In the genomic region with DNA sequence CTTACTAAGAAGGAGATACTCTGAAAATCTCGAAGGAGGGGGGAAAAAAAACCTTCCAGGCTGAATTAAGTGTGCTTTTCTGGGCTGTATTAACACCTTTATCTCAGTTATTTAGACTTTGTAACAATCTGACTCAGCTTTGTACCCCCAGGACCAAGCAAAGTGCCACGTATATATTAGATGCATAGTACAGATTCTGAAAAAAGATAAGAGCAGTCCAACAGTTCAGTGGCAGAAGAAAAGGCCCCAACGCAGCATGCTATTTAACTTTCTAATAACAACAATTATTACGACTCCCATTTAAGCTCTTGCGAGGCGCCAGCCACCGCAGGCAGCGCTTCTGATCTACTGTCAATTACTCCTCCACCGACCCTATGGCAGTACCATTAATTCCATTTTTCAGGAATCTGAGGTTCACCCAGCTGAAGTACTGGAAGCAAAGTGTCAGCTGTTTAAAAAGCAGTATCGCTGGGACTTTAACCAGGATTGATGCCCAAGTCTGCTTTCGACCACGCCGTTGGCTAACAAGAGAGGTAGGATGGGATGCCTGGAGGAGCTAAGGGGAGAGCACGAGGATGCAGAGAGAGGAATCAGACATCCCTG, we compare ENCODE assay signal across 9 cellular contexts. TPM values are rescaled to one million over a fixed set of nuclear protein-coding genes. Genes with fewer than 3 reads are reported as not detected.
DNase-seq lines count a peak whose midpoint lies in the region; ATAC-seq and TF ChIP-seq lines count a peak whose summit lies in the region.
"Had no signal": no experiment of that assay in that cellular context is flagged by ENCODE, and none has a peak within 500 bp of the region (broad histone marks: within the 10 kb centered on the region; RNA-seq: fewer than 3 reads in every experiment).

No MANE protein-coding gene starts in this region.

- in situ Hi-C loops in astrocyte of the spinal cord (cut with HindIII; ENCODE audit: low sequenced_read_pairs), result no loop called here

- H3K4me1 ChIP-seq in CD8-positive, alpha-beta memory T cell (ENCODE audit: insufficient read depth, low read length), result peaks cover 16% of the 10 kb centered on the region
- H3K4me1 ChIP-seq in mesodermal cell (ENCODE audit: control insufficient read depth, insufficient read depth, low read length, poor library complexity, severe bottlenecking), result no peaks in the 10 kb centered on the region

- no peaks in the 10 kb centered on the region for H3K9me3 ChIP-seq in CD8-positive, alpha-beta memory T cell (ENCODE audit: low read length)
- H3K9me3 ChIP-seq in mesodermal cell (ENCODE audit: control insufficient read depth, low read length), result peaks cover 9% of the 10 kb centered on the region

- H3K36me3 ChIP-seq in CD8-positive, alpha-beta memory T cell (ENCODE audit: insufficient read depth, low read length), result no peaks in the 10 kb centered on the region
- no peaks in the 10 kb centered on the region for H3K36me3 ChIP-seq in mesodermal cell (ENCODE audit: control insufficient read depth, insufficient read depth, low read length)

- peaks cover 0 to under 1% of the 10 kb centered on the region in 2 donors for H3K27me3 Mint-ChIP-seq in CD8-positive, alpha-beta memory T cell

- peak overlapping the region; percentile 88 to 94 (median 91) for H3K4me3 Mint-ChIP-seq in CD8-positive, alpha-beta memory T cell

- peak in 1 of 5 donors; percentile 6 for DNase-seq in CD8-positive, alpha-beta memory T cell
- DNase-seq in HT-29 (ENCODE audit: low spot score) (peak; percentile 12), astrocyte of the spinal cord (ENCODE audit: low read depth, low spot score) (no peak), HuH-7.5 (ENCODE audit: low spot score) (no peak), cortex of kidney (lab: John Stamatoyannopoulos, UW) (no peak)

- POLR2A ChIA-PET in CD8-positive, alpha-beta memory T cell (lab: Charles Lee), result interaction anchor here (1.2 to 1.7 kb wide), 4 partner anchors 81 to 450 kb away, joined by 4 to 7 read pairs (median 6); a partner anchor contains a TSS

- peaks cover 0 to 5% (median 0%) of the 10 kb centered on the region in 5 donors for H3K9me3 Mint-ChIP-seq in CD8-positive, alpha-beta memory T cell

- peaks cover 4 to 5% (median 5%) of the 10 kb centered on the region in 3 donors for H3K36me3 Mint-ChIP-seq in CD8-positive, alpha-beta memory T cell

- H3K27ac Mint-ChIP-seq in CD8-positive, alpha-beta memory T cell, result peak overlapping the region in 7 of 8 donors; percentile 48 to 87 (median 79)

- peak overlapping the region; percentile 66 for H3K27ac ChIP-seq in CD8-positive, alpha-beta memory T cell (ENCODE audit: low read depth, low read length)
- no peak overlapping the region for H3K27ac ChIP-seq in mesodermal cell (ENCODE audit: low read depth, low read length, severe bottlenecking)

- H3K4me3 ChIP-seq in CD8-positive, alpha-beta memory T cell (ENCODE audit: low read length), result peak overlapping the region; percentile 83
- H3K4me3 ChIP-seq in astrocyte of the spinal cord (ENCODE audit: low read depth, low read length) (peak overlapping the region; percentile 81), mesodermal cell (ENCODE audit: extremely low read depth, insufficient read depth, low read length, poor library complexity, severe bottlenecking) (peak overlapping the region; percentile 77)

- H3K27me3 ChIP-seq in CD8-positive, alpha-beta memory T cell (ENCODE audit: insufficient read depth, low read length, poor library complexity, severe bottlenecking), result no peaks in the 10 kb centered on the region

- CTCF ChIA-PET in CD8-positive, alpha-beta memory T cell (lab: Charles Lee), result interaction anchor here (0.8 to 2.0 kb wide), 12 partner anchors 20 to 317 kb away, joined by 3 to 9 read pairs (median 4); a partner anchor contains a TSS

- ATAC-seq in HG02610 (IDR thresholded peaks at IDR 0.05; ENCODE audit: unreplicated experiment) (no peak), HG03521 (IDR thresholded peaks at IDR 0.05; ENCODE audit: unreplicated experiment) (no peak)

- peaks cover 24 to 27% (median 26%) of the 10 kb centered on the region in 3 donors for H3K4me1 Mint-ChIP-seq in CD8-positive, alpha-beta memory T cell

- WGBS in mesodermal cell (ENCODE audit: insufficient coverage in 2 of 2), 2 experiments, result 50 to 54% methylated on average over 12 of the region's 14 CpGs

- no peak for TF ChIP-seq CTCF in astrocyte of the spinal cord (IDR thresholded peaks at IDR 0.05; ENCODE audit: low read depth, low read length)

RNA-seq across cellular contexts. Expression of a gene that starts 0.7 kb away (rescaled TPM):
- 10 to 100 TPM; 22.9 to 23.9 TPM for total RNA-seq in CD8-positive, alpha-beta memory T cell
- 98.0 TPM for polyA plus RNA-seq in CD8-positive, alpha-beta memory T cell
- total RNA-seq in HT-29 (2014; rRNA removed; shearing (Covaris generic)), result 10.2 and 10.7 TPM in 2 replicates
- polyA plus RNA-seq in mesodermal cell (2013, experiment 1 of 2), result 41.4 TPM
- polyA plus RNA-seq in mesodermal cell (2013, experiment 2 of 2), result 43.6 TPM

RNA-seq across cellular contexts. Expression of a gene that starts 43.8 kb away (rescaled TPM):
- total RNA-seq in CD8-positive, alpha-beta memory T cell, result not detected
- polyA plus RNA-seq in CD8-positive, alpha-beta memory T cell, result 0.24 TPM
- total RNA-seq in HT-29 (2014; rRNA removed; shearing (Covaris generic)), result not detected in 2 replicates
- not detected for polyA plus RNA-seq in mesodermal cell (2013, experiment 1 of 2)
- polyA plus RNA-seq in mesodermal cell (2013, experiment 2 of 2), result not detected
- total RNA-seq: NCI-H460 had no signal

RNA-seq across cellular contexts. Expression of a gene that starts 50.9 kb away (rescaled TPM):
- total RNA-seq in CD8-positive, alpha-beta memory T cell, result 1 to 10 TPM; 1.3 to 1.5 TPM
- 7.1 TPM for polyA plus RNA-seq in CD8-positive, alpha-beta memory T cell
- total RNA-seq in HT-29 (2014; rRNA removed; shearing (Covaris generic)), result 1.7 and 4.0 TPM in 2 replicates
- polyA plus RNA-seq in mesodermal cell (2013, experiment 1 of 2), result 0.29 TPM
- polyA plus RNA-seq in mesodermal cell (2013, experiment 2 of 2), result 0.20 TPM
